In the genomic region with DNA sequence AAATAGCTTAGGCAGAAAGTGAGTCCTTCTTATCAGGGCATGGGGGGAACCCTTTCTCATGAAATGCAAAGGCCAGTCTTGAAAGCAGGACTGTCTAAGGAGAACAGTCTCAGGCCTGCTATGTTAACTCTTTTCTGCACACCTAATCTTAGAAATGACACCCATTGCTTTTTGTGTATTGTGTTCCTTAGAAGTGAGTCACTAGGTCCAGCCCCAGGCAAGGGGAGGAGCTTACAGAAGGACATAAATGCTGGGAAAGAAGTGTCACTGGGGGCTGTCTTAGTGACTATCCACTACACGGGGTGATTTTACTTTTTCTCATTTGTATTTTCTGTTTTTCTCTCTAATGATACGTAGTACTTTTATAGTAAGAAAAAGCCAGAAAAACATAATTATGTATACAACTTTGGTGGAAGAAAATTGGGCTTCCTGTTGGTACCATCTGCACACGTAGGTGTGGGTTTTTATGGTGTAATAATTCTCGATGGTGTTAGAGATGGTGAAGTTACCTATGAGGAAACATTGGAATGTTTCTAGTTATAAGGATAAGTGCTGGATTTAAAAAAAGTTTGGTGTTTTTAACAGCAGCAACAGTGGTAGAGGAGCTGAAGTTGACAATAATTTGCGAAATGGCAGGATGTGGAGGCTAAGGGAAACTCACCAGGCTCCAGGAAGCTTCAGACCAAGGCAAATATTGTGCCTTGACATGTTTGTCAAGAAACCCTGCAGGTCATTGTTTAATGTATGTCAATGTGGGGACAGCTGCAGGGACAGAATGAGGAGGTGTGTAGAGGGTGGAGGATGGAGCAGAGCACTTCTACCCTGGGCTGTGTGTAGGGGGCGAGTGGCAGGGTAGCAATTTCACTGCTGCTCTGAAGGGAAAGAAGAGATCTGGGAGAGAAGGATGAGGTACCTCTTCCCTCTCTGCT, we compare ENCODE assay signal across 13 cellular contexts.
A peak's percentile ranks its signal among the peaks of the same experiment; 100 is the strongest.
DNase-seq lines count a peak whose midpoint lies in the region; ATAC-seq, FAIRE-seq and TF ChIP-seq lines count a peak whose summit lies in the region.
"Had no signal": no experiment of that assay in that cellular context is flagged by ENCODE, and none has a peak within 500 bp of the region (broad histone marks: within the 10 kb centered on the region; RNA-seq: fewer than 3 reads in every experiment).

No MANE protein-coding gene starts in this region.

- DNase-seq in NCI-H345 (lab: John Stamatoyannopoulos, UW) (peak; percentile 15), NCI-H345 treated with DMSO at 0.1 percent for 48 hours (lab: John Stamatoyannopoulos, UW; ENCODE audit: unreplicated experiment) (no peak), NCI-H2081 treated with DMSO at 0.1 percent for 48 hours (lab: John Stamatoyannopoulos, UW) (peak; percentile 41), bronchial epithelial cell (ENCODE audit: low read depth) (peak; percentile 89), neuronal stem cell (ENCODE audit: low spot score) (no peak), NCI-H82 treated with DMSO at 0.1 percent for 48 hours (lab: John Stamatoyannopoulos, UW; ENCODE audit: unreplicated experiment) (no peak), D341Med (ENCODE audit: low spot score) (no peak)
- DNase-seq: activated T-cell treated with anti-CD3 and anti-CD28 coated beads, Interleukin-2, amount 50 U/mL, for 48 hours; DND-41; kidney glomerular epithelial cell; stimulated activated naive CD4-positive, alpha-beta T cell had no signal

- no peaks in the 10 kb centered on the region for H3K4me1 ChIP-seq in neuronal stem cell (ENCODE audit: control insufficient read depth in 2 of 2, insufficient read depth in 1 of 2, low read depth in 1 of 2, low read length in 2 of 2)

- H3K27me3 ChIP-seq in bronchial epithelial cell (ENCODE audit: control insufficient read depth, insufficient read depth, low read length) (no peaks in the 10 kb centered on the region), neuronal stem cell (ENCODE audit: control insufficient read depth in 3 of 3, insufficient read depth in 3 of 3, low read depth in 1 of 3, low read length in 3 of 3) (no peaks in the 10 kb centered on the region)
- H3K27me3 ChIP-seq: cardiac muscle cell had no signal

- H3K18ac ChIP-seq in neuronal stem cell (ENCODE audit: low read length) = no peak overlapping the region

- no peaks in the 10 kb centered on the region for H3K36me3 ChIP-seq in bronchial epithelial cell (ENCODE audit: control insufficient read depth, insufficient read depth, low read length)
- H3K36me3 ChIP-seq in neuronal stem cell (replicated peaks in 1 of 2; ENCODE audit: control insufficient read depth in 2 of 2, insufficient read depth in 2 of 2, low read length in 2 of 2) = no peaks in the 10 kb centered on the region
- H3K36me3 ChIP-seq: cardiac muscle cell had no signal

- no peak overlapping the region for H2BK12ac ChIP-seq in neuronal stem cell (ENCODE audit: low read length)

- H3K4me3 ChIP-seq in bronchial epithelial cell (ENCODE audit: low read depth, low read length) (no peak overlapping the region), neuronal stem cell (ENCODE audit: low read length in 2 of 2) (no peak overlapping the region)
- H3K4me3 ChIP-seq: cardiac muscle cell had no signal

- peak overlapping the region; percentile 28 for H2AFZ ChIP-seq in neuronal stem cell (ENCODE audit: low read length)

- no peak overlapping the region for H2BK120ac ChIP-seq in neuronal stem cell (ENCODE audit: low read depth, low read length)

- no peak overlapping the region for H3K4me2 ChIP-seq in neuronal stem cell (ENCODE audit: insufficient read depth, low read length, poor library complexity, severe bottlenecking)

- no peak overlapping the region for H3K9ac ChIP-seq in neuronal stem cell (ENCODE audit: low read depth, low read length, poor library complexity)

- no peak overlapping the region for H2BK5ac ChIP-seq in neuronal stem cell (ENCODE audit: low read length)

- ATAC-seq in HG02884 (IDR thresholded peaks at IDR 0.05; ENCODE audit: unreplicated experiment) = no peak

- H3K14ac ChIP-seq in neuronal stem cell (ENCODE audit: low read length) = no peak overlapping the region

- TF ChIP-seq CTCF in bronchial epithelial cell (IDR thresholded peaks at IDR 0.05; ENCODE audit: insufficient read depth, low read length, severe bottlenecking) = no peak

- no peak overlapping the region for H3K4ac ChIP-seq in neuronal stem cell (ENCODE audit: low read length)

- no peak overlapping the region for H3K27ac ChIP-seq in neuronal stem cell (replicated peaks; ENCODE audit: low read length)
- H3K27ac ChIP-seq: cardiac muscle cell had no signal

- H3K9me3 ChIP-seq in neuronal stem cell (replicated peaks in 1 of 2; ENCODE audit: control insufficient read depth in 2 of 2, insufficient read depth in 1 of 2, low read depth in 1 of 2, low read length in 2 of 2) = no peaks in the 10 kb centered on the region

- H3K23ac ChIP-seq in neuronal stem cell (ENCODE audit: low read depth, low read length, poor library complexity) = no peak overlapping the region

- H4K91ac ChIP-seq in neuronal stem cell (ENCODE audit: low read depth, low read length, poor library complexity) = no peak overlapping the region

- no peak overlapping the region for H4K8ac ChIP-seq in neuronal stem cell (ENCODE audit: low read depth, low read length)

- FAIRE-seq in bronchial epithelial cell (lab: Jason Lieb, UNC) = no peak

- no CpG with 5 or more reads among the region's 6 CpGs for WGBS in neuronal stem cell (ENCODE audit: extremely low coverage in 2 of 2, insufficient read length in 2 of 2, insufficient replicate concordance in 1 of 2), 2 donors

- H3K79me1 ChIP-seq in neuronal stem cell (ENCODE audit: low read depth, low read length) = no peaks in the 10 kb centered on the region

- H2BK15ac ChIP-seq in neuronal stem cell (ENCODE audit: low read length) = no peak overlapping the region

- H2AK5ac ChIP-seq in neuronal stem cell (ENCODE audit: low read depth, low read length) = no peak overlapping the region

Comparison
In these comparisons a context has a peak if more than half of its experiments do, and no peak if none do; other contexts are left out.
1. DNase-seq: peak in NCI-H345 (single experiment), NCI-H2081 treated with DMSO at 0.1 percent for 48 hours (single experiment) and bronchial epithelial cell (single experiment); none in NCI-H345 treated with DMSO at 0.1 percent for 48 hours (single experiment), neuronal stem cell (single experiment), NCI-H82 treated with DMSO at 0.1 percent for 48 hours (single experiment) and D341Med (single experiment).